ENCODE assay signal across 1 cellular context in the genomic region with DNA sequence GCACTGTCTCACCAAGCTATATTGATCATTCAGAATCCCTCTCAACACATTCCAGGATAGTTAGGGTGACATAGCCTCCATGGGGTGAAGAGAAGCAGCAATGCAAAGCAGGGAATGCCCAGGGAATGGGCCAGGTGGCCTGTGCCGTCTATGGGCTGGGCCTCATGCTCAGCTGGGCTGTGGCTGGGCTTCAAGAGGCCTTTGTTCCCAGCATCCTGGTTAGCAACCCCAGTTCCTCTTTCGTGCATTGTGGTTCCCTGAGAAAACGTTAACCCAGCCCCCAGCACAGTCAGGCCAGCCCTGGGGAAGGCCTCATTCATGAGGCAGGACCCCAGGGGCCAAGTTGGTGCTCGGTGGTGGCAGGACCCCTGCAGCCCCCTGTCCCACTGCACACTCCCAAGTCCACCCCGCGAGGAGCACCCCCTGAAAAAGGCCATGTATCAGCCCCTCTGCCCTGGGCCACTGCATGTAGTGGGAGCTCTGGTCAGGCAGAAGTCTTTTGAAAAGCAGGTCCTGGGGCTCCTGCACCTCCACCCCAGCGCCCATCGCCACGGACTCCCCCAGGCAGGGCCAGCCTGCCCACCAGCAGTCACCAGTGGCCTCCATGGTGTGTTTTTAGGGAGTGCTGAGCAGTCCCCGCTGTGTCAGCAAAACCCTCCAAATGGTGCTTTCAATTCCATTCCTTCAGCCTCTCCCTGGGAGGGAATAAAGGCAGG.
A peak's percentile ranks its signal among the peaks of the same experiment; 100 is the strongest.
TF ChIP-seq lines count a peak whose summit lies in the region.

No MANE protein-coding gene starts in this region.

TF ChIP-seq in K562, 482 proteins besides CTCF, POLR2A, EP300 and RAD21 (continued from another document and continues in another):
- TF ChIP-seq, protein P1, sequence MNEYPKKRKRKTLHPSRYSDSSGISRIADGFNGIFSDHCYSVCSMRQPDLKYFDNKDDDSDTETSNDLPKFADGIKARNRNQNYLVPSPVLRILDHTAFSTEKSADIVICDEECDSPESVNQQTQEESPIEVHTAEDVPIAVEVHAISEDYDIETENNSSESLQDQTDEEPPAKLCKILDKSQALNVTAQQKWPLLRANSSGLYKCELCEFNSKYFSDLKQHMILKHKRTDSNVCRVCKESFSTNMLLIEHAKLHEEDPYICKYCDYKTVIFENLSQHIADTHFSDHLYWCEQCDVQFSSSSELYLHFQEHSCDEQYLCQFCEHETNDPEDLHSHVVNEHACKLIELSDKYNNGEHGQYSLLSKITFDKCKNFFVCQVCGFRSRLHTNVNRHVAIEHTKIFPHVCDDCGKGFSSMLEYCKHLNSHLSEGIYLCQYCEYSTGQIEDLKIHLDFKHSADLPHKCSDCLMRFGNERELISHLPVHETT (CRISPR knock-in tag; conservative IDR thresholded peaks at IDR 0.05 in 1 of 2, IDR thresholded peaks at IDR 0.05 in 1 of 2) = peak in 1 of 2 experiments; percentile 23; a peak in 1 of 4 replicates
- no peak for TF ChIP-seq PCBP1 (IDR thresholded peaks at IDR 0.05; ENCODE audit: low read depth, low read length, poor library complexity, severe bottlenecking)
- TF ChIP-seq ZNF77 (CRISPR knock-in tag; IDR thresholded peaks at IDR 0.05) = no peak
- no peak for TF ChIP-seq NCOA2 (IDR thresholded peaks at IDR 0.05; ENCODE audit: partially characterized antibody in 2 of 2)
- no peak for TF ChIP-seq ZNF224 (CRISPR knock-in tag; IDR thresholded peaks at IDR 0.05)
- TF ChIP-seq FOSL1 (tag; conservative IDR thresholded peaks at IDR 0.05) = no peak
- no peak for TF ChIP-seq ZNF282 (CRISPR knock-in tag; IDR thresholded peaks at IDR 0.05)
- peak; percentile 63 for TF ChIP-seq MAFK (IDR thresholded peaks at IDR 0.05; ENCODE audit: low read length)
- TF ChIP-seq, protein P2, sequence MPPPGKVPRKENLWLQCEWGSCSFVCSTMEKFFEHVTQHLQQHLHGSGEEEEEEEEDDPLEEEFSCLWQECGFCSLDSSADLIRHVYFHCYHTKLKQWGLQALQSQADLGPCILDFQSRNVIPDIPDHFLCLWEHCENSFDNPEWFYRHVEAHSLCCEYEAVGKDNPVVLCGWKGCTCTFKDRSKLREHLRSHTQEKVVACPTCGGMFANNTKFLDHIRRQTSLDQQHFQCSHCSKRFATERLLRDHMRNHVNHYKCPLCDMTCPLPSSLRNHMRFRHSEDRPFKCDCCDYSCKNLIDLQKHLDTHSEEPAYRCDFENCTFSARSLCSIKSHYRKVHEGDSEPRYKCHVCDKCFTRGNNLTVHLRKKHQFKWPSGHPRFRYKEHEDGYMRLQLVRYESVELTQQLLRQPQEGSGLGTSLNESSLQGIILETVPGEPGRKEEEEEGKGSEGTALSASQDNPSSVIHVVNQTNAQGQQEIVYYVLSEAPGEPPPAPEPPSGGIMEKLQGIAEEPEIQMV (tag; conservative IDR thresholded peaks at IDR 0.05; ENCODE audit: low read depth) = no peak
- TF ChIP-seq, protein P3, sequence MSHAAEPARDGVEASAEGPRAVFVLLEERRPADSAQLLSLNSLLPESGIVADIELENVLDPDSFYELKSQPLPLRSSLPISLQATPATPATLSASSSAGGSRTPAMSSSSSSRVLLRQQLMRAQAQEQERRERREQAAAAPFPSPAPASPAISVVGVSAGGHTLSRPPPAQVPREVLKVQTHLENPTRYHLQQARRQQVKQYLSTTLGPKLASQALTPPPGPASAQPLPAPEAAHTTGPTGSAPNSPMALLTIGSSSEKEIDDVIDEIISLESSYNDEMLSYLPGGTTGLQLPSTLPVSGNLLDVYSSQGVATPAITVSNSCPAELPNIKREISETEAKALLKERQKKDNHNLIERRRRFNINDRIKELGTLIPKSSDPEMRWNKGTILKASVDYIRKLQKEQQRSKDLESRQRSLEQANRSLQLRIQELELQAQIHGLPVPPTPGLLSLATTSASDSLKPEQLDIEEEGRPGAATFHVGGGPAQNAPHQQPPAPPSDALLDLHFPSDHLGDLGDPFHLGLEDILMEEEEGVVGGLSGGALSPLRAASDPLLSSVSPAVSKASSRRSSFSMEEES (CRISPR knock-in tag; IDR thresholded peaks at IDR 0.05) = no peak
- TF ChIP-seq ZNF134 (CRISPR knock-in tag; conservative IDR thresholded peaks at IDR 0.05) = no peak
- TF ChIP-seq, protein P4, sequence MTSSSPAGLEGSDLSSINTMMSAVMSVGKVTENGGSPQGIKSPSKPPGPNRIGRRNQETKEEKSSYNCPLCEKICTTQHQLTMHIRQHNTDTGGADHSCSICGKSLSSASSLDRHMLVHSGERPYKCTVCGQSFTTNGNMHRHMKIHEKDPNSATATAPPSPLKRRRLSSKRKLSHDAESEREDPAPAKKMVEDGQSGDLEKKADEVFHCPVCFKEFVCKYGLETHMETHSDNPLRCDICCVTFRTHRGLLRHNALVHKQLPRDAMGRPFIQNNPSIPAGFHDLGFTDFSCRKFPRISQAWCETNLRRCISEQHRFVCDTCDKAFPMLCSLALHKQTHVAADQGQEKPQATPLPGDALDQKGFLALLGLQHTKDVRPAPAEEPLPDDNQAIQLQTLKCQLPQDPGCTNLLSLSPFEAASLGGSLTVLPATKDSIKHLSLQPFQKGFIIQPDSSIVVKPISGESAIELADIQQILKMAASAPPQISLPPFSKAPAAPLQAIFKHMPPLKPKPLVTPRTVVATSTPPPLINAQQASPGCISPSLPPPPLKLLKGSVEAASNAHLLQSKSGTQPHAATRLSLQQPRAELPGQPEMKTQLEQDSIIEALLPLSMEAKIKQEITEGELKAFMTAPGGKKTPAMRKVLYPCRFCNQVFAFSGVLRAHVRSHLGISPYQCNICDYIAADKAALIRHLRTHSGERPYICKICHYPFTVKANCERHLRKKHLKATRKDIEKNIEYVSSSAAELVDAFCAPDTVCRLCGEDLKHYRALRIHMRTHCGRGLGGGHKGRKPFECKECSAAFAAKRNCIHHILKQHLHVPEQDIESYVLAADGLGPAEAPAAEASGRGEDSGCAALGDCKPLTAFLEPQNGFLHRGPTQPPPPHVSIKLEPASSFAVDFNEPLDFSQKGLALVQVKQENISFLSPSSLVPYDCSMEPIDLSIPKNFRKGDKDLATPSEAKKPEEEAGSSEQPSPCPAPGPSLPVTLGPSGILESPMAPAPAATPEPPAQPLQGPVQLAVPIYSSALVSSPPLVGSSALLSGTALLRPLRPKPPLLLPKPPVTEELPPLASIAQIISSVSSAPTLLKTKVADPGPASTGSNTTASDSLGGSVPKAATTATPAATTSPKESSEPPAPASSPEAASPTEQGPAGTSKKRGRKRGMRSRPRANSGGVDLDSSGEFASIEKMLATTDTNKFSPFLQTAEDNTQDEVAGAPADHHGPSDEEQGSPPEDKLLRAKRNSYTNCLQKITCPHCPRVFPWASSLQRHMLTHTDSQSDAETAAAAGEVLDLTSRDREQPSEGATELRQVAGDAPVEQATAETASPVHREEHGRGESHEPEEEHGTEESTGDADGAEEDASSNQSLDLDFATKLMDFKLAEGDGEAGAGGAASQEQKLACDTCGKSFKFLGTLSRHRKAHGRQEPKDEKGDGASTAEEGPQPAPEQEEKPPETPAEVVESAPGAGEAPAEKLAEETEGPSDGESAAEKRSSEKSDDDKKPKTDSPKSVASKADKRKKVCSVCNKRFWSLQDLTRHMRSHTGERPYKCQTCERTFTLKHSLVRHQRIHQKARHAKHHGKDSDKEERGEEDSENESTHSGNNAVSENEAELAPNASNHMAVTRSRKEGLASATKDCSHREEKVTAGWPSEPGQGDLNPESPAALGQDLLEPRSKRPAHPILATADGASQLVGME (CRISPR knock-in tag; IDR thresholded peaks at IDR 0.05) = peak; percentile 93
- no peak for TF ChIP-seq ZNF184 (CRISPR knock-in tag; IDR thresholded peaks at IDR 0.05)
- TF ChIP-seq, protein P5, sequence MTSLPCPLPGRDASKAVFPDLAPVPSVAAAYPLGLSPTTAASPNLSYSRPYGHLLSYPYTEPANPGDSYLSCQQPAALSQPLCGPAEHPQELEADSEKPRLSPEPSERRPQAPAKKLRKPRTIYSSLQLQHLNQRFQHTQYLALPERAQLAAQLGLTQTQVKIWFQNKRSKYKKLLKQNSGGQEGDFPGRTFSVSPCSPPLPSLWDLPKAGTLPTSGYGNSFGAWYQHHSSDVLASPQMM (CRISPR knock-in tag; IDR thresholded peaks at IDR 0.05) = no peak
- TF ChIP-seq SETDB1 (IDR thresholded peaks at IDR 0.05; ENCODE audit: low read length) = no peak
- TF ChIP-seq, protein P6, sequence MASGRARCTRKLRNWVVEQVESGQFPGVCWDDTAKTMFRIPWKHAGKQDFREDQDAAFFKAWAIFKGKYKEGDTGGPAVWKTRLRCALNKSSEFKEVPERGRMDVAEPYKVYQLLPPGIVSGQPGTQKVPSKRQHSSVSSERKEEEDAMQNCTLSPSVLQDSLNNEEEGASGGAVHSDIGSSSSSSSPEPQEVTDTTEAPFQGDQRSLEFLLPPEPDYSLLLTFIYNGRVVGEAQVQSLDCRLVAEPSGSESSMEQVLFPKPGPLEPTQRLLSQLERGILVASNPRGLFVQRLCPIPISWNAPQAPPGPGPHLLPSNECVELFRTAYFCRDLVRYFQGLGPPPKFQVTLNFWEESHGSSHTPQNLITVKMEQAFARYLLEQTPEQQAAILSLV (tag; IDR thresholded peaks at IDR 0.05) = no peak
- TF ChIP-seq, protein P7, sequence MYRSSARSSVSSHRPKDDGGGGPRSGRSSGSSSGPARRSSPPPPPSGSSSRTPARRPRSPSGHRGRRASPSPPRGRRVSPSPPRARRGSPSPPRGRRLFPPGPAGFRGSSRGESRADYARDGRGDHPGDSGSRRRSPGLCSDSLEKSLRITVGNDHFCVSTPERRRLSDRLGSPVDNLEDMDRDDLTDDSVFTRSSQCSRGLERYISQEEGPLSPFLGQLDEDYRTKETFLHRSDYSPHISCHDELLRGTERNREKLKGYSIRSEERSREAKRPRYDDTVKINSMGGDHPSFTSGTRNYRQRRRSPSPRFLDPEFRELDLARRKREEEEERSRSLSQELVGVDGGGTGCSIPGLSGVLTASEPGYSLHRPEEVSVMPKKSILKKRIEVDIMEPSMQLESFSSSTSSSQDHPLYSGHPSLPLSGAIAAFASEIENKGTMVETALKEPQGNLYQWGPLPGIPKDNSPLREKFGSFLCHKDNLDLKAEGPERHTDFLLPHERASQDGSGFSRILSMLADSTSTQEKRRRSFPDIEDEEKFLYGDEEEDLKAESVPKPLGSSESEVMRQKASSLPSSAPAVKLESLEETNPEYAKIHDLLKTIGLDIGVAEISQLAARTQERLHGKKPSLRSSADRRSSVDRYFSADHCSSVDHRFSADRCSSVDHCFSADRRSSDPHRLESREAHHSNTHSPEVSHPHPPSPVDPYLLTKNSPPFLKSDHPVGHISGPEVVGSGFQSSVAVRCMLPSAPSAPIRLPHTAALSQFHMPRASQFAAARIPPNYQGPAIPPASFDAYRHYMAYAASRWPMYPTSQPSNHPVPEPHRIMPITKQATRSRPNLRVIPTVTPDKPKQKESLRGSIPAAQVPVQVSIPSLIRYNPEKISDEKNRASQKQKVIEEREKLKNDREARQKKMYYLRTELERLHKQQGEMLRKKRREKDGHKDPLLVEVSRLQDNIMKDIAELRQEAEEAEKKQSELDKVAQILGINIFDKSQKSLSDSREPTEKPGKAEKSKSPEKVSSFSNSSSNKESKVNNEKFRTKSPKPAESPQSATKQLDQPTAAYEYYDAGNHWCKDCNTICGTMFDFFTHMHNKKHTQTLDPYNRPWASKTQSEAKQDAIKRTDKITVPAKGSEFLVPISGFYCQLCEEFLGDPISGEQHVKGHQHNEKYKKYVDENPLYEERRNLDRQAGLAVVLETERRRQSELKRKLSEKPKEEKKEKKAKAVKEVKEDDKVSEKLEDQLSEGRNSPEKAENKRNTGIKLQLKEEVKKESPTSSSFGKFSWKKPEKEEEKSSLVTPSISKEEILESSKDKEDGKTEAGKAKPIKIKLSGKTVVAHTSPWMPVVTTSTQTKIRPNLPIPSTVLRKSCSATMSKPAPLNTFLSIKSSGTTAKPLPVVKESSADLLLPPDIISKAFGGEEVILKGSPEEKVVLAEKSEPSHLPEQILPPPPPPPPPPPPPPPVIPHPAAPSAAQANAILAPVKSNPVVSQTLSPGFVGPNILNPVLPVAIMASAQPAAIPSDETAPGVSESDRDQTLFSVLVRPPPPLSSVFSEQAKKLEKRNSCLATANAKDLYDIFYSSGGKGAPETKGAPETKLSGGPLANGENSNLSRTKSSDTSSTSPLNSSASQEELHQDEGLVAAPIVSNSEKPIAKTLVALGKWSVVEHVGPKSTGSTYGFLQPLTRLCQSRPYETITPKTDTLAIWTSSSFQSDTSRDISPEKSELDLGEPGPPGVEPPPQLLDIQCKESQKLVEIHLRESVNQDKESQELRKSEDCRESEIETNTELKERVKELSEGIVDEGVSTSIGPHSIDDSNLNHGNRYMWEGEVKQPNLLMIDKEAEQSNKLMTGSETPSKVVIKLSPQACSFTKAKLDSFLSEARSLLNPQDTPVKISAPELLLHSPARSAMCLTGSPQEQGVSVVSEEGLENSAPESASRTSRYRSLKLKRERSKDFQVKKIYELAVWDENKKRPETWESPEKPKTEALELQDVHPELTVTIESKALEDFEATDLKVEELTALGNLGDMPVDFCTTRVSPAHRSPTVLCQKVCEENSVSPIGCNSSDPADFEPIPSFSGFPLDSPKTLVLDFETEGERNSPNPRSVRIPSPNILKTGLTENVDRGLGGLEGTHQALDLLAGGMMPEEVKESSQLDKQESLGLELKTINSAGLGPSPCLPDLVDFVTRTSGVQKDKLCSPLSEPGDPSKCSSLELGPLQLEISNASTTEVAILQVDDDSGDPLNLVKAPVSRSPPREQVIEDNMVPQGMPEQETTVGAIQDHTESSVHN (IDR thresholded peaks at IDR 0.05; ENCODE audit: borderline replicate concordance in 1 of 2, low read depth in 1 of 2) = no peak
- TF ChIP-seq NUFIP1 (IDR thresholded peaks at IDR 0.05; ENCODE audit: partially characterized antibody) = no peak
- TF ChIP-seq XRCC3 (IDR thresholded peaks at IDR 0.05) = no peak
- TF ChIP-seq SUPT5H (IDR thresholded peaks at IDR 0.05) = no peak
- TF ChIP-seq, protein P8, sequence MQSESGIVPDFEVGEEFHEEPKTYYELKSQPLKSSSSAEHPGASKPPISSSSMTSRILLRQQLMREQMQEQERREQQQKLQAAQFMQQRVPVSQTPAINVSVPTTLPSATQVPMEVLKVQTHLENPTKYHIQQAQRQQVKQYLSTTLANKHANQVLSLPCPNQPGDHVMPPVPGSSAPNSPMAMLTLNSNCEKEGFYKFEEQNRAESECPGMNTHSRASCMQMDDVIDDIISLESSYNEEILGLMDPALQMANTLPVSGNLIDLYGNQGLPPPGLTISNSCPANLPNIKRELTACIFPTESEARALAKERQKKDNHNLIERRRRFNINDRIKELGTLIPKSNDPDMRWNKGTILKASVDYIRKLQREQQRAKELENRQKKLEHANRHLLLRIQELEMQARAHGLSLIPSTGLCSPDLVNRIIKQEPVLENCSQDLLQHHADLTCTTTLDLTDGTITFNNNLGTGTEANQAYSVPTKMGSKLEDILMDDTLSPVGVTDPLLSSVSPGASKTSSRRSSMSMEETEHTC (IDR thresholded peaks at IDR 0.05) = no peak
- TF ChIP-seq, protein P9, sequence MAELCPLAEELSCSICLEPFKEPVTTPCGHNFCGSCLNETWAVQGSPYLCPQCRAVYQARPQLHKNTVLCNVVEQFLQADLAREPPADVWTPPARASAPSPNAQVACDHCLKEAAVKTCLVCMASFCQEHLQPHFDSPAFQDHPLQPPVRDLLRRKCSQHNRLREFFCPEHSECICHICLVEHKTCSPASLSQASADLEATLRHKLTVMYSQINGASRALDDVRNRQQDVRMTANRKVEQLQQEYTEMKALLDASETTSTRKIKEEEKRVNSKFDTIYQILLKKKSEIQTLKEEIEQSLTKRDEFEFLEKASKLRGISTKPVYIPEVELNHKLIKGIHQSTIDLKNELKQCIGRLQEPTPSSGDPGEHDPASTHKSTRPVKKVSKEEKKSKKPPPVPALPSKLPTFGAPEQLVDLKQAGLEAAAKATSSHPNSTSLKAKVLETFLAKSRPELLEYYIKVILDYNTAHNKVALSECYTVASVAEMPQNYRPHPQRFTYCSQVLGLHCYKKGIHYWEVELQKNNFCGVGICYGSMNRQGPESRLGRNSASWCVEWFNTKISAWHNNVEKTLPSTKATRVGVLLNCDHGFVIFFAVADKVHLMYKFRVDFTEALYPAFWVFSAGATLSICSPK (IDR thresholded peaks at IDR 0.05; ENCODE audit: borderline replicate concordance) = no peak
- no peak for TF ChIP-seq NFE2L1 (tag; IDR thresholded peaks at IDR 0.05; ENCODE audit: borderline replicate concordance, low read depth)
- TF ChIP-seq SRSF9 (IDR thresholded peaks at IDR 0.05; ENCODE audit: borderline replicate concordance, low read depth, low read length) = no peak
- TF ChIP-seq MTA2 (IDR thresholded peaks at IDR 0.05; ENCODE audit: low read depth) = no peak
- no peak for TF ChIP-seq COPS2 (conservative IDR thresholded peaks at IDR 0.05)
- no peak for TF ChIP-seq ZNF586 (CRISPR knock-in tag; conservative IDR thresholded peaks at IDR 0.05)
